Comparison of ENCODE assay signal across 8 cellular contexts in genomic region chr6:26474439-26474881, GRCh38. TPM values are rescaled to one million over a fixed set of nuclear protein-coding genes. Genes with fewer than 3 reads are reported as not detected.
DNase-seq lines count a peak whose midpoint lies in the region; ATAC-seq and TF ChIP-seq lines count a peak whose summit lies in the region.

No MANE protein-coding gene starts in this region.

- intact Hi-C loops in ovary (cut with DNase I): no loop called here

- H3K9me3 ChIP-seq in DOHH2 (ENCODE audit: control insufficient read depth, insufficient read depth, low read length) (peaks cover 14% of the 10 kb centered on the region), OCI-LY1 (ENCODE audit: low read length) (peaks cover 19% of the 10 kb centered on the region), endocrine pancreas (ENCODE audit: control insufficient read depth, low read length) (peaks cover 2% of the 10 kb centered on the region), ovary (no peaks in the 10 kb centered on the region)

- H3K4me1 ChIP-seq in DOHH2 (ENCODE audit: control insufficient read depth, low read length) (peaks cover 63% of the 10 kb centered on the region), OCI-LY1 (ENCODE audit: insufficient read depth, low read length, severe bottlenecking) (peaks cover 44% of the 10 kb centered on the region), endocrine pancreas (ENCODE audit: control insufficient read depth, insufficient read depth, low read length) (no peaks in the 10 kb centered on the region), ovary (ENCODE audit: insufficient read depth) (peaks cover 2% of the 10 kb centered on the region)

- no peak overlapping the region for H2AFZ ChIP-seq in OCI-LY1 (ENCODE audit: low read length)

- DNase-seq in ovary (no peak), islet precursor cell (no peak), NOMO-1 treated with dmso at 0.1 percent for 144 hours (lab: John Stamatoyannopoulos, UW; ENCODE audit: unreplicated experiment) (no peak), KBM-7 (no peak)

- H3K9ac ChIP-seq in OCI-LY1 (ENCODE audit: low read length) (peak overlapping the region; percentile 37; the same call in 1 of the 2 replicates), endocrine pancreas (ENCODE audit: control insufficient read depth, insufficient read depth, low read length) (peak overlapping the region; percentile 31)

- no peaks in the 10 kb centered on the region for H4K20me1 ChIP-seq in DOHH2 (ENCODE audit: control insufficient read depth, insufficient read depth, low read depth, low read length)
- H4K20me1 ChIP-seq in OCI-LY1 (ENCODE audit: insufficient read depth, low read length): no peaks in the 10 kb centered on the region

- 28 to 36% (median 34%) methylated on average over 2 of the region's 2 CpGs for WGBS in ovary, 3 donors

- H3K79me2 ChIP-seq in DOHH2 (ENCODE audit: control insufficient read depth, low read length) (peaks cover 12% of the 10 kb centered on the region), OCI-LY1 (ENCODE audit: insufficient read depth, low read length) (no peaks in the 10 kb centered on the region)

- H3K36me3 ChIP-seq in DOHH2 (ENCODE audit: control insufficient read depth, low read length): peaks cover 31% of the 10 kb centered on the region
- H3K36me3 ChIP-seq in OCI-LY1 (ENCODE audit: insufficient read depth, low read length): no peaks in the 10 kb centered on the region; the same call in 1 of the 2 replicates
- H3K36me3 ChIP-seq in endocrine pancreas (ENCODE audit: control insufficient read depth, insufficient read depth, low read length): no peaks in the 10 kb centered on the region
- no peaks in the 10 kb centered on the region for H3K36me3 ChIP-seq in ovary

- no peak for TF ChIP-seq POLR2A in ovary (IDR thresholded peaks at IDR 0.05)

- in situ Hi-C loops in KBM-7 (cut with MboI; ENCODE audit: low pct_unique_long_range_greater_than_20kb, low sequenced_read_pairs): no loop called here

- no peak for ATAC-seq in GM21528 (IDR thresholded peaks at IDR 0.05; ENCODE audit: low FRiP score, unreplicated experiment)

- H3K4me2 ChIP-seq in DOHH2 (ENCODE audit: low read length) (peak overlapping the region; percentile 98), OCI-LY1 (ENCODE audit: low read length) (peak overlapping the region; percentile 55)

- no peaks in the 10 kb centered on the region for H3K9me2 ChIP-seq in DOHH2 (replicated peaks; ENCODE audit: control insufficient read depth, low read length)
- no peaks in the 10 kb centered on the region for H3K9me2 ChIP-seq in OCI-LY1 (ENCODE audit: low read depth, low read length)

- no peak for TF ChIP-seq EP300 in ovary (IDR thresholded peaks at IDR 0.05)

- H3K27ac ChIP-seq in DOHH2 (ENCODE audit: low read depth, low read length): peak overlapping the region; percentile 97
- peak overlapping the region; percentile 81 for H3K27ac ChIP-seq in OCI-LY1 (ENCODE audit: low read depth, low read length, poor library complexity, severe bottlenecking)
- peak overlapping the region in 1 of 2 donors; percentile 79 for H3K27ac ChIP-seq in ovary

- no peaks in the 10 kb centered on the region for H3K27me3 ChIP-seq in DOHH2 (ENCODE audit: control insufficient read depth, low read length)
- H3K27me3 ChIP-seq in OCI-LY1 (ENCODE audit: insufficient read depth, low read length): no peaks in the 10 kb centered on the region
- H3K27me3 ChIP-seq in endocrine pancreas (ENCODE audit: control insufficient read depth, insufficient read depth, low read length): no peaks in the 10 kb centered on the region
- H3K27me3 ChIP-seq in ovary: no peaks in the 10 kb centered on the region

- H3K4me3 ChIP-seq in DOHH2 (ENCODE audit: low read length) (peak overlapping the region; percentile 95), OCI-LY1 (ENCODE audit: low read depth, low read length, poor library complexity, severe bottlenecking) (peak overlapping the region; percentile 36), endocrine pancreas (ENCODE audit: control insufficient read depth, insufficient read depth, low read length) (peak overlapping the region; percentile 93), ovary (peak overlapping the region; percentile 37)

- TF ChIP-seq CTCF in DOHH2 (IDR thresholded peaks at IDR 0.05; ENCODE audit: low read depth, low read length, poor library complexity, severe bottlenecking) (no peak), OCI-LY1 (IDR thresholded peaks at IDR 0.05; ENCODE audit: low read length) (no peak), ovary (IDR thresholded peaks at IDR 0.05) (no peak)

- H3F3A ChIP-seq in DOHH2 (ENCODE audit: control insufficient read depth, insufficient read depth) (peaks cover 31% of the 10 kb centered on the region), OCI-LY1 (ENCODE audit: insufficient read depth, low read length) (no peaks in the 10 kb centered on the region; the same call in 1 of the 2 replicates)

RNA-seq across cellular contexts. Expression of gene BTN2A1, which starts 16.7 kb away (rescaled TPM):
- total RNA-seq in ovary: 10 to 100 TPM in 6 of 7 donors, 1 to 10 TPM in 1; 9.0 to 23.2 (median 17.7) TPM
- 10 to 100 TPM; 20.5 to 33.3 TPM for polyA plus RNA-seq in ovary

RNA-seq across cellular contexts. Expression of gene BTN1A1, which starts 25.6 kb away (rescaled TPM):
- total RNA-seq in ovary: not detected
- polyA plus RNA-seq in ovary: under 1 TPM; 0.02 to 0.05 TPM

RNA-seq across cellular contexts. Expression of gene BTN3A3, which starts 34.2 kb away (rescaled TPM):
- total RNA-seq in ovary: 10 to 100 TPM; 13.6 to 19.5 (median 18.0) TPM
- 10 to 100 TPM; 13.8 to 72.3 TPM for polyA plus RNA-seq in ovary

Comparison
In these comparisons a context has a peak if more than half of its experiments do, and no peak if none do; other contexts are left out.
1. H3K4me3 ChIP-seq: peak in every context shown above with its lines; median percentile 95 in DOHH2; 93 in endocrine pancreas; 37 in ovary; 36 in OCI-LY1.